37 cellular contexts compared by ENCODE assay signal in the genomic region with DNA sequence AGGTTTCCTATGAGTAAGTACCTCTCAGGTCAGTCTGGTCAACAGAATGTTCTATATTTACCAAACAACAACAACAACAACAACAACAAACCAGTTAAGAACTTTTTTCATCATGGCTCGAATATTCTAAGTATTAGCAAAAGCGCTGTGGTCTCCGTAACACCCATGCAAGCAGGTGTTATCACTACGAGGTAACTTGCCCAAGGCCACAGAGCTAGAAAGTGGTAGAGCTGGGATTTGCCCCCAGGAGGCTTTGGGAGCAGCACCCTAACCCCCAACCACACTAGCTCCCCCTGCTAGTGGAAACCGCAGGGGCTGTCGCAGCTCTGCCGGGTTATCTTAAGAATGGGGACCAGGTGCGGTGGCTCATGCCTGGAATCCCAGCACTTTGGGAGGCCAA. TPM values are rescaled to one million over a fixed set of nuclear protein-coding genes. Genes with fewer than 3 reads are reported as not detected.
"Had no signal": no experiment of that assay in that cellular context is flagged by ENCODE, and none has a peak within 500 bp of the region (broad histone marks: within the 10 kb centered on the region; RNA-seq: fewer than 3 reads in every experiment).

No MANE protein-coding gene starts in this region.

- H3K4me1 Mint-ChIP-seq: activated naive CD4-positive, alpha-beta T cell treated with anti-CD3 and anti-CD28 coated beads, Interleukin-2, amount 10 ng/mL, durations not matched to agents 7 days and 5 days; activated naive CD4-positive, alpha-beta T cell treated with anti-CD3 and anti-CD28 coated beads, Interleukin-2, amount 50 U/mL, for 24 hours; activated naive CD8-positive, alpha-beta T cell treated with anti-CD3 and anti-CD28 coated beads for 36 hours; activated T-helper 17 cell treated with anti-CD3 and anti-CD28 coated beads, Interleukin-2, amount 50 U/mL, for 72 hours; brain had no signal

- H3K4me1 ChIP-seq: adrenal gland, ascending aorta, body of pancreas had no signal

- H3K27me3 Mint-ChIP-seq: activated naive CD4-positive, alpha-beta T cell treated with anti-CD3 and anti-CD28 coated beads, Interleukin-2, amount 10 ng/mL, durations not matched to agents 7 days and 5 days; activated naive CD4-positive, alpha-beta T cell treated with anti-CD3 and anti-CD28 coated beads, Interleukin-2, amount 50 U/mL, for 24 hours; activated naive CD8-positive, alpha-beta T cell; activated naive CD8-positive, alpha-beta T cell treated with anti-CD3 and anti-CD28 coated beads for 36 hours; activated naive CD8-positive, alpha-beta T cell treated with anti-CD3 and anti-CD28 coated beads, Interleukin-2, amount 10 ng/mL, durations not matched to agents 7 days and 5 days; activated naive CD8-positive, alpha-beta T cell treated with anti-CD3 and anti-CD28 coated beads, Interleukin-2, amount 50 U/mL, for 24 hours; activated T-cell treated with anti-CD3 and anti-CD28 coated beads, Interleukin-2, amount 50 U/mL, for 24 hours; activated T-helper 17 cell treated with anti-CD3 and anti-CD28 coated beads, Interleukin-2, amount 50 U/mL, for 72 hours; brain; central memory CD8-positive, alpha-beta T cell had no signal

- DNase-seq: activated effector memory CD4-positive, alpha-beta T cell treated with anti-CD3 and anti-CD28 coated beads, Interleukin-2, amount 50 U/mL, for 16 hours; activated effector memory CD4-positive, alpha-beta T cell treated with Interleukin-2 at 50 U/mL for 16 hours; activated gamma-delta T cell; activated gamma-delta T cell treated with Interleukin-2 at 50 U/mL for 16 hours; activated naive CD4-positive, alpha-beta T cell; activated naive CD4-positive, alpha-beta T cell treated with anti-CD3 and anti-CD28 coated beads for 36 hours; activated naive CD4-positive, alpha-beta T cell treated with anti-CD3 and anti-CD28 coated beads, Interleukin-2, amount 10 ng/mL, durations not matched to agents 7 days and 5 days; activated naive CD4-positive, alpha-beta T cell treated with anti-CD3 and anti-CD28 coated beads, Interleukin-2, amount 50 U/mL, for 16 hours; activated naive CD4-positive, alpha-beta T cell treated with Interleukin-2 at 50 U/mL for 16 hours; activated naive CD8-positive, alpha-beta T cell treated with anti-CD3 and anti-CD28 coated beads for 36 hours; activated naive CD8-positive, alpha-beta T cell treated with anti-CD3 and anti-CD28 coated beads, Interleukin-2, amount 10 ng/mL, durations not matched to agents 7 days and 5 days; activated naive CD8-positive, alpha-beta T cell treated with anti-CD3 and anti-CD28 coated beads, Interleukin-2, amount 50 U/mL, for 24 hours; activated T-cell treated with anti-CD3 and anti-CD28 coated beads for 4 hours; activated T-cell treated with anti-CD3 and anti-CD28 coated beads, Interleukin-2, amount 50 U/mL, for 1 hour; activated T-cell treated with anti-CD3 and anti-CD28 coated beads, Interleukin-2, amount 50 U/mL, for 24 hours; activated T-cell treated with anti-CD3 and anti-CD28 coated beads, Interleukin-2, amount 50 U/mL, for 48 hours; adrenal gland; amniotic stem cell; amygdala; anterior cingulate cortex; body of pancreas; brain microvascular endothelial cell; caudate nucleus; central memory CD4-positive, alpha-beta T cell; cerebellar nuclear complex had no signal

- H3K36me3 Mint-ChIP-seq: activated naive CD8-positive, alpha-beta T cell had no signal

- H3K27ac ChIP-seq: adrenal gland, ascending aorta, body of pancreas, brain microvascular endothelial cell, breast epithelium, cardiac muscle cell had no signal

- H3K9me3 Mint-ChIP-seq: activated naive CD4-positive, alpha-beta T cell treated with anti-CD3 and anti-CD28 coated beads for 36 hours; activated naive CD4-positive, alpha-beta T cell treated with anti-CD3 and anti-CD28 coated beads, Interleukin-2, amount 10 ng/mL, durations not matched to agents 7 days and 5 days; activated naive CD4-positive, alpha-beta T cell treated with anti-CD3 and anti-CD28 coated beads, Interleukin-2, amount 50 U/mL, for 24 hours; activated naive CD4-positive, alpha-beta T cell treated with anti-CD3 and anti-CD28 coated beads, Interleukin-2, amount 50 U/mL, for 72 hours; activated naive CD8-positive, alpha-beta T cell treated with anti-CD3 and anti-CD28 coated beads for 36 hours; activated naive CD8-positive, alpha-beta T cell treated with anti-CD3 and anti-CD28 coated beads, Interleukin-2, amount 10 ng/mL, durations not matched to agents 7 days and 5 days; activated naive CD8-positive, alpha-beta T cell treated with anti-CD3 and anti-CD28 coated beads, Interleukin-2, amount 50 U/mL, for 24 hours; activated T-cell treated with anti-CD3 and anti-CD28 coated beads, Interleukin-2, amount 50 U/mL, for 24 hours; activated T-helper 1 cell treated with anti-CD3 and anti-CD28 coated beads, Interleukin-12 subunit alpha, Interleukin-12 subunit beta, Interleukin-2, Interleukin-4 antibody, amounts not matched to agents 30 ng/mL and 10 ng/mL and 1 ng/mL, durations not matched to agents 14 hours and 24 hours and 36 hours; activated T-helper 17 cell treated with anti-CD3 and anti-CD28 coated beads, Interleukin-2, amount 50 U/mL, for 72 hours; activated T-helper 2 cell treated with anti-CD3 and anti-CD28 coated beads, Interferon-gamma antibody, Interleukin-2, Interleukin-4, amounts not matched to agents 10 μg/mL and 5 μg/mL and 100 μg/mL, durations not matched to agents 14 hours and 24 hours and 36 hours; brain; central memory CD8-positive, alpha-beta T cell had no signal

- H3K27me3 ChIP-seq: adrenal gland, ascending aorta, body of pancreas, brain microvascular endothelial cell, breast epithelium, cardiac muscle cell had no signal

- H3K4me3 Mint-ChIP-seq: activated naive CD4-positive, alpha-beta T cell treated with anti-CD3 and anti-CD28 coated beads for 36 hours; activated naive CD4-positive, alpha-beta T cell treated with anti-CD3 and anti-CD28 coated beads, Interleukin-2, amount 10 ng/mL, durations not matched to agents 7 days and 5 days; activated naive CD4-positive, alpha-beta T cell treated with anti-CD3 and anti-CD28 coated beads, Interleukin-2, amount 50 U/mL, for 24 hours; activated naive CD8-positive, alpha-beta T cell; activated naive CD8-positive, alpha-beta T cell treated with anti-CD3 and anti-CD28 coated beads for 36 hours; activated naive CD8-positive, alpha-beta T cell treated with anti-CD3 and anti-CD28 coated beads, Interleukin-2, amount 10 ng/mL, durations not matched to agents 7 days and 5 days; activated naive CD8-positive, alpha-beta T cell treated with anti-CD3 and anti-CD28 coated beads, Interleukin-2, amount 50 U/mL, for 24 hours; activated T-cell treated with anti-CD3 and anti-CD28 coated beads, Interleukin-2, amount 50 U/mL, for 24 hours; activated T-helper 1 cell treated with anti-CD3 and anti-CD28 coated beads, Interleukin-12 subunit alpha, Interleukin-12 subunit beta, Interleukin-2, Interleukin-4 antibody, amounts not matched to agents 30 ng/mL and 10 ng/mL and 1 ng/mL, durations not matched to agents 14 hours and 24 hours and 36 hours; activated T-helper 17 cell treated with anti-CD3 and anti-CD28 coated beads, Interleukin-2, amount 50 U/mL, for 72 hours; brain; central memory CD8-positive, alpha-beta T cell had no signal

- H3K27ac Mint-ChIP-seq: activated naive CD4-positive, alpha-beta T cell treated with anti-CD3 and anti-CD28 coated beads for 36 hours; activated naive CD4-positive, alpha-beta T cell treated with anti-CD3 and anti-CD28 coated beads, Interleukin-2, amount 10 ng/mL, durations not matched to agents 7 days and 5 days; activated naive CD4-positive, alpha-beta T cell treated with anti-CD3 and anti-CD28 coated beads, Interleukin-2, amount 50 U/mL, for 24 hours; activated naive CD4-positive, alpha-beta T cell treated with anti-CD3 and anti-CD28 coated beads, Interleukin-2, amount 50 U/mL, for 72 hours; activated naive CD8-positive, alpha-beta T cell; activated naive CD8-positive, alpha-beta T cell treated with anti-CD3 and anti-CD28 coated beads for 36 hours; activated naive CD8-positive, alpha-beta T cell treated with anti-CD3 and anti-CD28 coated beads, Interleukin-2, amount 10 ng/mL, durations not matched to agents 7 days and 5 days; activated naive CD8-positive, alpha-beta T cell treated with anti-CD3 and anti-CD28 coated beads, Interleukin-2, amount 50 U/mL, for 24 hours; activated T-cell treated with anti-CD3 and anti-CD28 coated beads, Interleukin-2, amount 50 U/mL, for 24 hours; activated T-helper 1 cell treated with anti-CD3 and anti-CD28 coated beads, Interleukin-12 subunit alpha, Interleukin-12 subunit beta, Interleukin-2, Interleukin-4 antibody, amounts not matched to agents 30 ng/mL and 10 ng/mL and 1 ng/mL, durations not matched to agents 14 hours and 24 hours and 36 hours; activated T-helper 17 cell treated with anti-CD3 and anti-CD28 coated beads, Interleukin-2, amount 50 U/mL, for 72 hours; activated T-helper 2 cell treated with anti-CD3 and anti-CD28 coated beads, Interferon-gamma antibody, Interleukin-2, Interleukin-4, amounts not matched to agents 10 μg/mL and 5 μg/mL and 100 μg/mL, durations not matched to agents 14 hours and 24 hours and 36 hours; brain had no signal

- ATAC-seq: activated naive CD4-positive, alpha-beta T cell treated with anti-CD3 and anti-CD28 coated beads, Interleukin-2, amount 50 U/mL, for 72 hours; activated naive CD8-positive, alpha-beta T cell treated with anti-CD3 and anti-CD28 coated beads, Interleukin-2, amount 50 U/mL, for 24 hours; activated T-helper 17 cell treated with anti-CD3 and anti-CD28 coated beads, Interleukin-2, amount 50 U/mL, for 72 hours; body of pancreas had no signal

- H3K4me3 ChIP-seq: adrenal gland, ascending aorta, body of pancreas, breast epithelium, cardiac muscle cell had no signal

- H3K9me3 ChIP-seq: adrenal gland, ascending aorta, body of pancreas, breast epithelium had no signal

RNA-seq across cellular contexts. Expression of gene C16orf74, which starts 23.9 kb away (rescaled TPM):
- total RNA-seq: activated T-helper 1 cell treated with anti-CD3 and anti-CD28 coated beads, Interleukin-12 subunit alpha, Interleukin-12 subunit beta, Interleukin-2, Interleukin-4 antibody, amounts not matched to agents 30 ng/mL and 10 ng/mL and 1 ng/mL, durations not matched to agents 14 hours and 24 hours and 36 hours; activated T-helper 2 cell treated with anti-CD3 and anti-CD28 coated beads, Interferon-gamma antibody, Interleukin-2, Interleukin-4, amounts not matched to agents 10 μg/mL and 5 μg/mL and 100 μg/mL, durations not matched to agents 14 hours and 24 hours and 36 hours; ascending aorta had no signal
- polyA plus RNA-seq: aorta had no signal
